8 cellular contexts compared by ENCODE assay signal in genomic region chr2:206033452-206033851, GRCh38. TPM values are rescaled to one million over a fixed set of nuclear protein-coding genes. Genes with fewer than 3 reads are reported as not detected.
DNase-seq lines count a peak whose midpoint lies in the region; ATAC-seq and TF ChIP-seq lines count a peak whose summit lies in the region.
"Not testable (repeated sequence)": the region's sequence is repeated elsewhere in the genome, so short reads cannot be mapped to it uniquely, and the experiment has no call there.

No MANE protein-coding gene starts in this region.

- H3K4me1 ChIP-seq in CD4-positive, CD25-positive, alpha-beta regulatory T cell (ENCODE audit: control insufficient read depth, insufficient read depth, low read length, poor library complexity, severe bottlenecking), result not testable (repeated sequence)

- not testable (repeated sequence) for H3K9me3 ChIP-seq in CD4-positive, CD25-positive, alpha-beta regulatory T cell (ENCODE audit: control insufficient read depth in 2 of 2, low read length in 2 of 2)

- TF ChIP-seq CTCF in Calu3 (IDR thresholded peaks at IDR 0.05; ENCODE audit: unreplicated experiment); natural killer cell (IDR thresholded peaks at IDR 0.05): not testable (repeated sequence)

- peaks cover 40% of the 10 kb centered on the region for H3K36me3 ChIP-seq in CD4-positive, CD25-positive, alpha-beta regulatory T cell (ENCODE audit: control insufficient read depth, insufficient read depth, low read length)

- BruUV-seq in Calu3 (replicated peaks; lab: Mats Ljungman, UMichigan), result not testable (repeated sequence)

- H3K27me3 Mint-ChIP-seq in CD4-positive, CD25-positive, alpha-beta regulatory T cell; Calu3 (ENCODE audit: unreplicated experiment); activated CD4-positive, alpha-beta T cell treated with anti-CD3 and anti-CD28 coated beads, Interleukin-2, amount 10 ng/mL, durations not matched to agents 7 days and 5 days; activated T-helper 1 cell treated with anti-CD3 and anti-CD28 coated beads, Interleukin-12 subunit alpha, Interleukin-12 subunit beta, Interleukin-2, Interleukin-4 antibody, amounts not matched to agents 30 ng/mL and 10 ng/mL and 1 ng/mL, durations not matched to agents 14 hours and 24 hours and 36 hours (ENCODE audit: insufficient read depth); activated naive CD4-positive, alpha-beta T cell treated with anti-CD3 and anti-CD28 coated beads, Interleukin-2, amount 50 U/mL, for 24 hours; activated naive CD8-positive, alpha-beta T cell treated with anti-CD3 and anti-CD28 coated beads, Interleukin-2, amount 50 U/mL, for 24 hours; immature natural killer cell (ENCODE audit: low read depth in 3 of 3); natural killer cell (ENCODE audit: low read depth in 2 of 2): not testable (repeated sequence)

- peak overlapping the region in 2 of 4 donors; percentile 11 to 16 for H3K4me3 Mint-ChIP-seq in CD4-positive, CD25-positive, alpha-beta regulatory T cell
- H3K4me3 Mint-ChIP-seq in Calu3 (ENCODE audit: low read depth, unreplicated experiment); activated CD4-positive, alpha-beta T cell treated with anti-CD3 and anti-CD28 coated beads, Interleukin-2, amount 10 ng/mL, durations not matched to agents 7 days and 5 days; activated naive CD8-positive, alpha-beta T cell treated with anti-CD3 and anti-CD28 coated beads, Interleukin-2, amount 50 U/mL, for 24 hours: not testable (repeated sequence)
- H3K4me3 Mint-ChIP-seq in activated T-helper 1 cell treated with anti-CD3 and anti-CD28 coated beads, Interleukin-12 subunit alpha, Interleukin-12 subunit beta, Interleukin-2, Interleukin-4 antibody, amounts not matched to agents 30 ng/mL and 10 ng/mL and 1 ng/mL, durations not matched to agents 14 hours and 24 hours and 36 hours, result peak overlapping the region; percentile 16
- peak overlapping the region; percentile 8 for H3K4me3 Mint-ChIP-seq in activated naive CD4-positive, alpha-beta T cell treated with anti-CD3 and anti-CD28 coated beads, Interleukin-2, amount 50 U/mL, for 24 hours
- H3K4me3 Mint-ChIP-seq in immature natural killer cell, result peak overlapping the region in 4 of 5 donors; percentile 3 to 40 (median 14)
- H3K4me3 Mint-ChIP-seq in natural killer cell, result peak overlapping the region; percentile 4

- not testable (repeated sequence) for DNase-seq in CD4-positive, CD25-positive, alpha-beta regulatory T cell; Calu3; activated CD4-positive, alpha-beta T cell treated with anti-CD3 and anti-CD28 coated beads, Interleukin-2, amount 10 ng/mL, durations not matched to agents 7 days and 5 days; activated T-helper 1 cell treated with anti-CD3 and anti-CD28 coated beads, Interleukin-12 subunit alpha, Interleukin-12 subunit beta, Interleukin-2, Interleukin-4 antibody, amounts not matched to agents 30 ng/mL and 10 ng/mL and 1 ng/mL, durations not matched to agents 14 hours and 24 hours and 36 hours (ENCODE audit: low spot score); activated naive CD8-positive, alpha-beta T cell treated with anti-CD3 and anti-CD28 coated beads, Interleukin-2, amount 50 U/mL, for 24 hours; immature natural killer cell; natural killer cell

- CTCF ChIA-PET in Calu3 (lab: Charles Lee); activated CD4-positive, alpha-beta T cell treated with anti-CD3 and anti-CD28 coated beads, Interleukin-2, amount 10 ng/mL, durations not matched to agents 7 days and 5 days (lab: Charles Lee): not testable (repeated sequence)

- intact Hi-C loops in Calu3 (cut with micrococcal nuclease; ENCODE audit: unreplicated experiment), result loop anchor here (5.0 kb wide), 1 partner anchor 49 kb away; no protein-coding TSS in a partner anchor
- intact Hi-C loops in activated T-helper 1 cell treated with anti-CD3 and anti-CD28 coated beads, Interleukin-12 subunit alpha, Interleukin-12 subunit beta, Interleukin-2, Interleukin-4 antibody, amounts not matched to agents 30 ng/mL and 10 ng/mL and 1 ng/mL, durations not matched to agents 14 hours and 24 hours and 36 hours (cut with micrococcal nuclease); natural killer cell (cut with micrococcal nuclease): not testable (repeated sequence)

- ATAC-seq in CD4-positive, CD25-positive, alpha-beta regulatory T cell (ENCODE audit: low read depth in 2 of 2); activated naive CD8-positive, alpha-beta T cell treated with anti-CD3 and anti-CD28 coated beads, Interleukin-2, amount 50 U/mL, for 24 hours; natural killer cell: not testable (repeated sequence)

- not testable (repeated sequence) for H3K27me3 ChIP-seq in CD4-positive, CD25-positive, alpha-beta regulatory T cell (ENCODE audit: control insufficient read depth, insufficient read depth, low read length)

- H3K4me1 Mint-ChIP-seq in CD4-positive, CD25-positive, alpha-beta regulatory T cell, result peaks cover 27 to 66% (median 53%) of the 10 kb centered on the region in 4 donors
- H3K4me1 Mint-ChIP-seq in Calu3 (ENCODE audit: low read depth, unreplicated experiment) (peaks cover 44% of the 10 kb centered on the region), immature natural killer cell (peaks cover 35 to 60% of the 10 kb centered on the region in 2 donors), natural killer cell (peaks cover 67 to 70% of the 10 kb centered on the region in 2 donors)
- peaks cover 38% of the 10 kb centered on the region for H3K4me1 Mint-ChIP-seq in activated CD4-positive, alpha-beta T cell treated with anti-CD3 and anti-CD28 coated beads, Interleukin-2, amount 10 ng/mL, durations not matched to agents 7 days and 5 days
- H3K4me1 Mint-ChIP-seq in activated T-helper 1 cell treated with anti-CD3 and anti-CD28 coated beads, Interleukin-12 subunit alpha, Interleukin-12 subunit beta, Interleukin-2, Interleukin-4 antibody, amounts not matched to agents 30 ng/mL and 10 ng/mL and 1 ng/mL, durations not matched to agents 14 hours and 24 hours and 36 hours (ENCODE audit: low read depth), result peaks cover 55% of the 10 kb centered on the region
- H3K4me1 Mint-ChIP-seq in activated naive CD4-positive, alpha-beta T cell treated with anti-CD3 and anti-CD28 coated beads, Interleukin-2, amount 50 U/mL, for 24 hours, result peaks cover 78% of the 10 kb centered on the region
- H3K4me1 Mint-ChIP-seq in activated naive CD8-positive, alpha-beta T cell treated with anti-CD3 and anti-CD28 coated beads, Interleukin-2, amount 50 U/mL, for 24 hours, result peaks cover 63% of the 10 kb centered on the region

- peaks cover 84% of the 10 kb centered on the region for H3K36me3 Mint-ChIP-seq in CD4-positive, CD25-positive, alpha-beta regulatory T cell
- not testable (repeated sequence) for H3K36me3 Mint-ChIP-seq in Calu3 (ENCODE audit: insufficient read depth, unreplicated experiment)
- peaks cover 84% of the 10 kb centered on the region for H3K36me3 Mint-ChIP-seq in activated CD4-positive, alpha-beta T cell treated with anti-CD3 and anti-CD28 coated beads, Interleukin-2, amount 10 ng/mL, durations not matched to agents 7 days and 5 days (ENCODE audit: low read depth)
- peaks cover 71% of the 10 kb centered on the region for H3K36me3 Mint-ChIP-seq in activated T-helper 1 cell treated with anti-CD3 and anti-CD28 coated beads, Interleukin-12 subunit alpha, Interleukin-12 subunit beta, Interleukin-2, Interleukin-4 antibody, amounts not matched to agents 30 ng/mL and 10 ng/mL and 1 ng/mL, durations not matched to agents 14 hours and 24 hours and 36 hours (ENCODE audit: low read depth)
- H3K36me3 Mint-ChIP-seq in activated naive CD4-positive, alpha-beta T cell treated with anti-CD3 and anti-CD28 coated beads, Interleukin-2, amount 50 U/mL, for 24 hours, result peaks cover 60% of the 10 kb centered on the region
- peaks cover 73% of the 10 kb centered on the region for H3K36me3 Mint-ChIP-seq in activated naive CD8-positive, alpha-beta T cell treated with anti-CD3 and anti-CD28 coated beads, Interleukin-2, amount 50 U/mL, for 24 hours (ENCODE audit: low read depth)
- peaks cover 32 to 49% (median 33%) of the 10 kb centered on the region in 3 donors for H3K36me3 Mint-ChIP-seq in immature natural killer cell
- peaks cover 19% of the 10 kb centered on the region for H3K36me3 Mint-ChIP-seq in natural killer cell

- POLR2A ChIA-PET in activated CD4-positive, alpha-beta T cell treated with anti-CD3 and anti-CD28 coated beads, Interleukin-2, amount 10 ng/mL, durations not matched to agents 7 days and 5 days (lab: Charles Lee), result not testable (repeated sequence)

- H3K4me3 ChIP-seq in CD4-positive, CD25-positive, alpha-beta regulatory T cell (ENCODE audit: low read depth, low read length), result not testable (repeated sequence)

- H3K27ac Mint-ChIP-seq in CD4-positive, CD25-positive, alpha-beta regulatory T cell, result peak overlapping the region; percentile 15 to 64 (median 20)
- peak overlapping the region; percentile 5 for H3K27ac Mint-ChIP-seq in Calu3 (ENCODE audit: unreplicated experiment)
- H3K27ac Mint-ChIP-seq in activated CD4-positive, alpha-beta T cell treated with anti-CD3 and anti-CD28 coated beads, Interleukin-2, amount 10 ng/mL, durations not matched to agents 7 days and 5 days, result peak overlapping the region; percentile 28
- not testable (repeated sequence) for H3K27ac Mint-ChIP-seq in activated T-helper 1 cell treated with anti-CD3 and anti-CD28 coated beads, Interleukin-12 subunit alpha, Interleukin-12 subunit beta, Interleukin-2, Interleukin-4 antibody, amounts not matched to agents 30 ng/mL and 10 ng/mL and 1 ng/mL, durations not matched to agents 14 hours and 24 hours and 36 hours
- peak overlapping the region; percentile 5 for H3K27ac Mint-ChIP-seq in activated naive CD4-positive, alpha-beta T cell treated with anti-CD3 and anti-CD28 coated beads, Interleukin-2, amount 50 U/mL, for 24 hours
- peak overlapping the region; percentile 5 for H3K27ac Mint-ChIP-seq in activated naive CD8-positive, alpha-beta T cell treated with anti-CD3 and anti-CD28 coated beads, Interleukin-2, amount 50 U/mL, for 24 hours
- H3K27ac Mint-ChIP-seq in immature natural killer cell, result peak overlapping the region in 5 of 6 donors; percentile 2 to 64 (median 36)
- H3K27ac Mint-ChIP-seq in natural killer cell, result peak overlapping the region in 1 of 2 donors; percentile 33

- H3K9me3 Mint-ChIP-seq in CD4-positive, CD25-positive, alpha-beta regulatory T cell, result peaks cover 0 to 12% (median 6%) of the 10 kb centered on the region in 7 donors
- not testable (repeated sequence) for H3K9me3 Mint-ChIP-seq in Calu3 (ENCODE audit: low read depth, unreplicated experiment); activated naive CD4-positive, alpha-beta T cell treated with anti-CD3 and anti-CD28 coated beads, Interleukin-2, amount 50 U/mL, for 24 hours; immature natural killer cell; natural killer cell
- peaks cover 30% of the 10 kb centered on the region for H3K9me3 Mint-ChIP-seq in activated CD4-positive, alpha-beta T cell treated with anti-CD3 and anti-CD28 coated beads, Interleukin-2, amount 10 ng/mL, durations not matched to agents 7 days and 5 days
- H3K9me3 Mint-ChIP-seq in activated T-helper 1 cell treated with anti-CD3 and anti-CD28 coated beads, Interleukin-12 subunit alpha, Interleukin-12 subunit beta, Interleukin-2, Interleukin-4 antibody, amounts not matched to agents 30 ng/mL and 10 ng/mL and 1 ng/mL, durations not matched to agents 14 hours and 24 hours and 36 hours, result peaks cover 36% of the 10 kb centered on the region
- H3K9me3 Mint-ChIP-seq in activated naive CD8-positive, alpha-beta T cell treated with anti-CD3 and anti-CD28 coated beads, Interleukin-2, amount 50 U/mL, for 24 hours, result peaks cover 17% of the 10 kb centered on the region

- not testable (repeated sequence) for H3K27ac ChIP-seq in CD4-positive, CD25-positive, alpha-beta regulatory T cell (ENCODE audit: insufficient read depth, low read length, poor library complexity, severe bottlenecking)

RNA-seq across cellular contexts. Expression of gene INO80D, which starts 52.5 kb away (rescaled TPM):
- 59.1 TPM for total RNA-seq in CD4-positive, CD25-positive, alpha-beta regulatory T cell
- polyA plus RNA-seq in CD4-positive, CD25-positive, alpha-beta regulatory T cell, result 10 to 100 TPM in 1 of 4 donors, 1 to 10 TPM in 3; 6.7 to 13.2 (median 8.1) TPM
- total RNA-seq in Calu3 (2022) (19.5 and 20.2 TPM in 2 replicates), natural killer cell (10 to 100 TPM; 59.6 to 64.7 (median 63.9) TPM)
- 10 to 100 TPM; 27.3 to 28.8 TPM for total RNA-seq in activated CD4-positive, alpha-beta T cell treated with anti-CD3 and anti-CD28 coated beads, Interleukin-2, amount 10 ng/mL, durations not matched to agents 7 days and 5 days
- total RNA-seq in activated T-helper 1 cell treated with anti-CD3 and anti-CD28 coated beads, Interleukin-12 subunit alpha, Interleukin-12 subunit beta, Interleukin-2, Interleukin-4 antibody, amounts not matched to agents 30 ng/mL and 10 ng/mL and 1 ng/mL, durations not matched to agents 14 hours and 24 hours and 36 hours, result 29.4 and 30.3 TPM in 2 replicates
- polyA plus RNA-seq in immature natural killer cell, result 10 to 100 TPM in 1 of 3 donors, 1 to 10 TPM in 2; 6.7 to 13.4 (median 7.7) TPM
